Comparison of ENCODE assay signal across 13 cellular contexts in genomic region chr7:101913876-101914275, GRCh38.
DNase-seq lines count a peak whose midpoint lies in the region; ATAC-seq and TF ChIP-seq lines count a peak whose summit lies in the region.
"Had no signal": no experiment of that assay in that cellular context is flagged by ENCODE, and none has a peak within 500 bp of the region (broad histone marks: within the 10 kb centered on the region; RNA-seq: fewer than 3 reads in every experiment).

No MANE protein-coding gene starts in this region.

- H3K9me3 ChIP-seq in heart right ventricle: no peaks in the 10 kb centered on the region
- no peaks in the 10 kb centered on the region for H3K9me3 ChIP-seq in mesenchymal stem cell (ENCODE audit: control insufficient read depth, low read length)
- H3K9me3 ChIP-seq in CD4-positive, alpha-beta memory T cell (ENCODE audit: control insufficient read depth in 1 of 2, low read length in 2 of 2): no peaks in the 10 kb centered on the region
- H3K9me3 ChIP-seq: prostate gland, suprapubic skin had no signal

- no peak overlapping the region for H3K4me3 Mint-ChIP-seq in activated naive CD8-positive, alpha-beta T cell treated with anti-CD3 and anti-CD28 coated beads, Interleukin-2, amount 50 U/mL, for 24 hours
- H3K4me3 Mint-ChIP-seq in CD4-positive, alpha-beta memory T cell: no peak overlapping the region

- no peak overlapping the region for H2AK5ac ChIP-seq in mesenchymal stem cell (ENCODE audit: low read length, severe bottlenecking)

- peak overlapping the region; percentile 51 for H3K9ac ChIP-seq in mesenchymal stem cell (ENCODE audit: low read length)

- CTCF ChIA-PET in CD4-positive, alpha-beta memory T cell (lab: Charles Lee; ENCODE audit: partially characterized antibody): no interaction called here

- no peaks in the 10 kb centered on the region for H3K9me3 Mint-ChIP-seq in activated naive CD8-positive, alpha-beta T cell treated with anti-CD3 and anti-CD28 coated beads, Interleukin-2, amount 50 U/mL, for 24 hours
- H3K9me3 Mint-ChIP-seq in activated naive CD4-positive, alpha-beta T cell treated with anti-CD3 and anti-CD28 coated beads, Interleukin-2, amount 50 U/mL, for 72 hours: no peaks in the 10 kb centered on the region
- peaks cover 0 to 5% (median 0%) of the 10 kb centered on the region in 8 donors for H3K9me3 Mint-ChIP-seq in CD4-positive, alpha-beta memory T cell

- H3K36me3 ChIP-seq in heart right ventricle (peaks cover 0 to 36% (median 23%) of the 10 kb centered on the region in 9 donors), mesenchymal stem cell (ENCODE audit: control insufficient read depth in 1 of 2, insufficient read depth in 2 of 2, low read depth in 1 of 2, low read length in 2 of 2) (peaks cover 17 to 31% of the 10 kb centered on the region in 2 experiments), urinary bladder (ENCODE audit: insufficient read depth) (no peaks in the 10 kb centered on the region)
- H3K36me3 ChIP-seq in CD4-positive, alpha-beta memory T cell (ENCODE audit: insufficient read depth, low read length): no peaks in the 10 kb centered on the region

- no peak overlapping the region for H3K23ac ChIP-seq in mesenchymal stem cell (ENCODE audit: low read length in 2 of 2)

- POLR2A ChIA-PET in CD4-positive, alpha-beta memory T cell (lab: Charles Lee; ENCODE audit: partially characterized antibody): no interaction called here

- peaks cover 8% of the 10 kb centered on the region for H3K4me1 Mint-ChIP-seq in activated naive CD8-positive, alpha-beta T cell treated with anti-CD3 and anti-CD28 coated beads, Interleukin-2, amount 50 U/mL, for 24 hours
- peaks cover 7 to 17% (median 10%) of the 10 kb centered on the region in 4 donors for H3K4me1 Mint-ChIP-seq in CD4-positive, alpha-beta memory T cell

- no peak overlapping the region for H3K14ac ChIP-seq in mesenchymal stem cell (ENCODE audit: low read length in 2 of 2)

- peaks cover 4% of the 10 kb centered on the region for H3K36me3 Mint-ChIP-seq in activated naive CD8-positive, alpha-beta T cell treated with anti-CD3 and anti-CD28 coated beads, Interleukin-2, amount 50 U/mL, for 24 hours (ENCODE audit: low read depth)
- H3K36me3 Mint-ChIP-seq in activated naive CD4-positive, alpha-beta T cell treated with anti-CD3 and anti-CD28 coated beads, Interleukin-2, amount 50 U/mL, for 72 hours: peaks cover 0 to 4% of the 10 kb centered on the region in 2 donors
- peaks cover 23 to 25% of the 10 kb centered on the region in 2 donors for H3K36me3 Mint-ChIP-seq in CD4-positive, alpha-beta memory T cell

- H3K18ac ChIP-seq in mesenchymal stem cell (ENCODE audit: low read depth in 1 of 2, low read length in 2 of 2): no peak overlapping the region

- H3K27me3 ChIP-seq in heart right ventricle (no peaks in the 10 kb centered on the region), mesenchymal stem cell (ENCODE audit: control insufficient read depth in 1 of 2, insufficient read depth in 1 of 2, low read length in 2 of 2) (no peaks in the 10 kb centered on the region)
- H3K27me3 ChIP-seq in CD4-positive, alpha-beta memory T cell (ENCODE audit: insufficient read depth, low read length): no peaks in the 10 kb centered on the region
- H3K27me3 ChIP-seq: suprapubic skin had no signal

- H3K4me3 ChIP-seq in heart right ventricle (peak overlapping the region in 7 of 10 donors; percentile 2 to 35 (median 27)), mesenchymal stem cell (ENCODE audit: insufficient read depth in 1 of 2, low read depth in 1 of 2, low read length in 2 of 2) (peak overlapping the region in 1 of 2 experiments; percentile 62), urinary bladder (ENCODE audit: low read depth, low read length) (peak overlapping the region; percentile 4)
- H3K4me3 ChIP-seq in CD4-positive, alpha-beta memory T cell (ENCODE audit: low read length in 2 of 2): no peak overlapping the region
- H3K4me3 ChIP-seq: prostate gland, suprapubic skin had no signal

- H3K4me1 ChIP-seq in heart right ventricle: peaks cover 10 to 50% (median 29%) of the 10 kb centered on the region in 9 donors
- H3K4me1 ChIP-seq in mesenchymal stem cell (ENCODE audit: control insufficient read depth, insufficient read depth, low read depth, low read length): peaks cover 17% of the 10 kb centered on the region
- no peaks in the 10 kb centered on the region for H3K4me1 ChIP-seq in urinary bladder (ENCODE audit: insufficient read depth)
- no peaks in the 10 kb centered on the region for H3K4me1 ChIP-seq in CD4-positive, alpha-beta memory T cell (ENCODE audit: insufficient read depth, low read length)
- H3K4me1 ChIP-seq: prostate gland, suprapubic skin had no signal

- no peak for DNase-seq in heart right ventricle
- DNase-seq in Right ventricle myocardium superior: no peak
- peak; percentile 47 for DNase-seq in cerebellum (ENCODE audit: low spot score)
- peak; percentile 81 for DNase-seq in mesenchymal stem cell
- DNase-seq in activated naive CD8-positive, alpha-beta T cell treated with anti-CD3 and anti-CD28 coated beads, Interleukin-2, amount 50 U/mL, for 24 hours: no peak
- DNase-seq in activated naive CD4-positive, alpha-beta T cell treated with anti-CD3 and anti-CD28 coated beads, Interleukin-2, amount 50 U/mL, for 72 hours (ENCODE audit: low spot score in 2 of 2): no peak
- DNase-seq in CD4-positive, alpha-beta memory T cell: no peak
- DNase-seq: central memory CD4-positive, alpha-beta T cell; NCI-H510A treated with DMSO at 0.1 percent for 48 hours had no signal

- H2BK12ac ChIP-seq in mesenchymal stem cell (ENCODE audit: low read length in 2 of 2): no peak overlapping the region

- H3K79me1 ChIP-seq in mesenchymal stem cell (replicated peaks; ENCODE audit: low read length, poor library complexity, severe bottlenecking): peaks cover 43% of the 10 kb centered on the region

- no peak overlapping the region for H3K4ac ChIP-seq in mesenchymal stem cell (ENCODE audit: low read depth in 1 of 2, low read length in 2 of 2)

- H3K27ac ChIP-seq in heart right ventricle (peak overlapping the region in 9 of 10 donors; percentile 30 to 81 (median 73)), mesenchymal stem cell (ENCODE audit: low read length, poor library complexity, severe bottlenecking) (no peak overlapping the region), urinary bladder (ENCODE audit: low read depth) (no peak overlapping the region)
- H3K27ac ChIP-seq in CD4-positive, alpha-beta memory T cell (ENCODE audit: low read depth, low read length): no peak overlapping the region
- H3K27ac ChIP-seq: prostate gland, suprapubic skin had no signal

- H2BK15ac ChIP-seq in mesenchymal stem cell (ENCODE audit: low read depth, poor library complexity, severe bottlenecking): no peak overlapping the region

- no peaks in the 10 kb centered on the region for H3K27me3 Mint-ChIP-seq in activated naive CD8-positive, alpha-beta T cell treated with anti-CD3 and anti-CD28 coated beads, Interleukin-2, amount 50 U/mL, for 24 hours
- no peaks in the 10 kb centered on the region for H3K27me3 Mint-ChIP-seq in CD4-positive, alpha-beta memory T cell

- ATAC-seq in heart right ventricle (no peak), Right ventricle myocardium superior (ENCODE audit: poor library complexity) (no peak)
- ATAC-seq in activated naive CD8-positive, alpha-beta T cell treated with anti-CD3 and anti-CD28 coated beads, Interleukin-2, amount 50 U/mL, for 24 hours: no peak
- ATAC-seq in activated naive CD4-positive, alpha-beta T cell treated with anti-CD3 and anti-CD28 coated beads, Interleukin-2, amount 50 U/mL, for 72 hours: no peak
- ATAC-seq: activated CD4-positive, CD25-positive, alpha-beta regulatory T cell treated with anti-CD3 and anti-CD28 coated beads, Interleukin-2, amount 50 U/mL, for 24 hours had no signal

- no peak overlapping the region for H2AFZ ChIP-seq in mesenchymal stem cell (ENCODE audit: low read depth, low read length)

- H4K91ac ChIP-seq in mesenchymal stem cell (ENCODE audit: low read length): no peak overlapping the region

- no peak overlapping the region for H4K8ac ChIP-seq in mesenchymal stem cell (ENCODE audit: low read length)

- H3K4me2 ChIP-seq in mesenchymal stem cell (ENCODE audit: low read length, poor library complexity, severe bottlenecking): no peak overlapping the region

- no peak overlapping the region for H2BK5ac ChIP-seq in mesenchymal stem cell (ENCODE audit: low read depth, low read length, poor library complexity, severe bottlenecking)

- TF ChIP-seq CTCF in heart right ventricle (IDR thresholded peaks at IDR 0.05): no peak

- WGBS in heart right ventricle, 2 donors: 17 to 24% methylated on average over 7 of the region's 7 CpGs
- 17% methylated on average over 6 of the region's 7 CpGs for WGBS in mesenchymal stem cell
- WGBS in urinary bladder: 17% methylated on average over 7 of the region's 7 CpGs

- no peak overlapping the region for H3K27ac Mint-ChIP-seq in activated naive CD8-positive, alpha-beta T cell treated with anti-CD3 and anti-CD28 coated beads, Interleukin-2, amount 50 U/mL, for 24 hours
- peak overlapping the region in 1 of 2 donors; percentile 69 for H3K27ac Mint-ChIP-seq in activated naive CD4-positive, alpha-beta T cell treated with anti-CD3 and anti-CD28 coated beads, Interleukin-2, amount 50 U/mL, for 72 hours
- no peak overlapping the region for H3K27ac Mint-ChIP-seq in CD4-positive, alpha-beta memory T cell

- intact Hi-C loops in heart right ventricle (cut with DNase I) (no loop called here), Right ventricle myocardium superior (cut with DNase I) (no loop called here)
- intact Hi-C loops in CD4-positive, alpha-beta memory T cell (cut with micrococcal nuclease): no loop called here

- H2BK120ac ChIP-seq in mesenchymal stem cell (ENCODE audit: low read depth, low read length): no peak overlapping the region

Comparison
In these comparisons a context has a peak if more than half of its experiments do, and no peak if none do; other contexts are left out.
1. DNase-seq: peak in cerebellum (single experiment) and mesenchymal stem cell (single experiment); none in heart right ventricle (0 of 2), Right ventricle myocardium superior (single experiment), activated naive CD8-positive, alpha-beta T cell treated with anti-CD3 and anti-CD28 coated beads, Interleukin-2, amount 50 U/mL, for 24 hours (single experiment), activated naive CD4-positive, alpha-beta T cell treated with anti-CD3 and anti-CD28 coated beads, Interleukin-2, amount 50 U/mL, for 72 hours (0 of 2) and CD4-positive, alpha-beta memory T cell (0 of 5).
2. H3K27ac ChIP-seq: peak in heart right ventricle (9 of 10); none in mesenchymal stem cell (single experiment), urinary bladder (single experiment) and CD4-positive, alpha-beta memory T cell (single experiment).
3. H3K4me3 ChIP-seq: peak in heart right ventricle (7 of 10) and urinary bladder (single experiment); none in CD4-positive, alpha-beta memory T cell (0 of 2).